In the genomic region with DNA sequence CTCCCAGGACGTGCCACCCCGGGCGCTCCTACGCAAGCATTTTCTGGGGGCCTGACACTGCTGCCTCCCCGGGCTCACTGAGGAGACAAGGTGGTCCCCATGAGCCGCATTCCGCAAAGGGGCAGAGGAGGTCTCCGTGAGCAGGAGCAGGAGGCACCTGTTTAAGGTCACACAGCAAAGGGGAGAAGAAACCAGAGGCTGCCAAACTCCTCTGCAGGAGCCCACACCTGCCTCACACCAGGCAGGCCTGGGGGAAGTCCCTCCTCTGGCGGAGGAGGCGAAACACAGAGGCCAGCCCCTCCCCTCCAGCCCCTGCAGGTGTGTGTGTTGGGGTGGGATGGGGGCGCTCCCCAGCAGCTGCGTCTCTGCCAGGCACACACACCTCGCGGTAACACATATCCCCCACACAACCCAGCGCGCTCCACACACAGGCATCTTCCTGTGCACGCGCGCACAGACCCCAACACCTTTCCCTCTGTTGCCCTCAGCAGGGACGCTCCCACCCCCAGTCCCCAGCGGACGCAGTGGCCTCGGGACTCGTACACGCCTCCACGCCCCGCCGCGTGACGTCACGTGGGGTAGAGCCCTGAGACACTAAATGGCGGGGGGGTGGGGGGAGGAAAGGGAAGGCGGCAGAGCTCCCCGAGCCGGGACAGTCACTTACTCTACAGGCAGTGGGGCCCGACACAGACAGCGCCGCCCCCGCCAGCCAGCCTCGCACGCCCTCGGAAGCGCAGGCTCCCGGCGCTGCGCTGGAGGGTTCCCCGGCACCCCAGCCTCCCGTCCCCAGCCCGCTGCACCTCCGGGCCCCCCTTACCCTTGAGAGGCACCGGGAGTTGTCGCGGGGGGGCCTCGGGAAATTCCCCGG, we compare ENCODE assay signal across 10 cellular contexts. TPM values are rescaled to one million over a fixed set of nuclear protein-coding genes. Genes with fewer than 3 reads are reported as not detected.
DNase-seq lines count a peak whose midpoint lies in the region; ATAC-seq and TF ChIP-seq lines count a peak whose summit lies in the region.
"Had no signal": no experiment of that assay in that cellular context is flagged by ENCODE, and none has a peak within 500 bp of the region (broad histone marks: within the 10 kb centered on the region; RNA-seq: fewer than 3 reads in every experiment).

No MANE protein-coding gene starts in this region.

- peak overlapping the region; percentile 60 for H3K27ac ChIP-seq in CD4-positive, alpha-beta T cell (ENCODE audit: low read depth, low read length)
- H3K27ac ChIP-seq in duodenal mucosa (ENCODE audit: low read depth, low read length) = no peak overlapping the region
- H3K27ac ChIP-seq in rectal smooth muscle tissue (ENCODE audit: low read depth, low read length) = no peak overlapping the region
- H3K27ac ChIP-seq: HL-60 had no signal

- intact Hi-C loops in CD4-positive, alpha-beta T cell (cut with DNase I, micrococcal nuclease) = loop anchor here in 1 of 2 experiments (1.0 to 5.0 kb wide), 2 partner anchors 16 to 102 kb away; no protein-coding TSS in a partner anchor

- peak overlapping the region; percentile 94 for H3K27ac Mint-ChIP-seq in CD4-positive, alpha-beta T cell
- no peak overlapping the region for H3K27ac Mint-ChIP-seq in HFFc6

- H3K4me3 Mint-ChIP-seq in CD4-positive, alpha-beta T cell = peak overlapping the region; percentile 95
- no peak overlapping the region for H3K4me3 Mint-ChIP-seq in HFFc6

- H3K4me1 ChIP-seq in duodenal mucosa (ENCODE audit: control insufficient read depth in 1 of 2, insufficient read depth in 2 of 2, low read length in 2 of 2) = peaks cover 5 to 26% of the 10 kb centered on the region in 2 donors
- no peaks in the 10 kb centered on the region for H3K4me1 ChIP-seq in rectal smooth muscle tissue (ENCODE audit: control insufficient read depth, insufficient read depth, low read length)

- CTCF ChIA-PET in CD4-positive, alpha-beta T cell (lab: Charles Lee) = interaction anchor here (0.7 to 12.1 kb wide), 7 partner anchors 17 to 415 kb away, joined by 3 to 500 read pairs (median 3); a partner anchor contains a TSS

- no peaks in the 10 kb centered on the region for H3K9me3 Mint-ChIP-seq in CD4-positive, alpha-beta T cell
- no peaks in the 10 kb centered on the region for H3K9me3 Mint-ChIP-seq in HFFc6

- TF ChIP-seq CTCF in CD4-positive, alpha-beta T cell (IDR thresholded peaks at IDR 0.05) = no peak
- TF ChIP-seq CTCF in HFFc6 (IDR thresholded peaks at IDR 0.05) = no peak

- POLR2A ChIA-PET in CD4-positive, alpha-beta T cell (lab: Charles Lee) = interaction anchor here (1.4 to 19.6 kb wide), 3 partner anchors 9 to 484 kb away, joined by 4 to 455 read pairs (median 14); no protein-coding TSS in a partner anchor

- peak; percentile 73 to 91 (median 84) for DNase-seq in CD4-positive, alpha-beta T cell
- DNase-seq in GM19240 (ENCODE audit: insufficient read length, low spot score) (peak; percentile 84), HFFc6 (no peak), SIG-M5 (lab: John Stamatoyannopoulos, UW) (no peak)
- peak; percentile 61 to 86 (median 73) for DNase-seq in activated CD4-positive, CD25-positive, alpha-beta regulatory T cell (lab: John Stamatoyannopoulos, UW)

- H3K36me3 ChIP-seq in duodenal mucosa (ENCODE audit: control insufficient read depth in 1 of 2, insufficient read depth in 2 of 2, low read length in 2 of 2) = no peaks in the 10 kb centered on the region
- no peaks in the 10 kb centered on the region for H3K36me3 ChIP-seq in rectal smooth muscle tissue (ENCODE audit: control insufficient read depth, insufficient read depth, low read length)

- no peak overlapping the region for H3K9ac ChIP-seq in duodenal mucosa (ENCODE audit: low read depth in 1 of 2, low read length in 2 of 2)
- H3K9ac ChIP-seq in rectal smooth muscle tissue (ENCODE audit: low read length) = no peak overlapping the region

- ATAC-seq in CD4-positive, alpha-beta T cell (ENCODE audit: poor library complexity) = peak; percentile 81
- ATAC-seq in HG03354 (IDR thresholded peaks at IDR 0.05; ENCODE audit: poor library complexity, severe bottlenecking, unreplicated experiment) = peak; percentile 75

- H3K36me3 Mint-ChIP-seq in CD4-positive, alpha-beta T cell (ENCODE audit: low read depth) = no peaks in the 10 kb centered on the region
- 0 out of 2 replicates have a peak, but pooled peaks cover 4% of the 10 kb centered on the region for H3K36me3 Mint-ChIP-seq in HFFc6 (ENCODE audit: low read depth)

- peaks cover 17% of the 10 kb centered on the region for H3K27me3 Mint-ChIP-seq in CD4-positive, alpha-beta T cell
- H3K27me3 Mint-ChIP-seq in HFFc6 (ENCODE audit: insufficient read depth) = peaks cover 54% of the 10 kb centered on the region

- H3K4me3 ChIP-seq in duodenal mucosa (ENCODE audit: low read depth in 1 of 2, low read length in 2 of 2) (peak overlapping the region; percentile 22 to 55), rectal smooth muscle tissue (ENCODE audit: low read length) (peak overlapping the region; percentile 40)

- no peaks in the 10 kb centered on the region for H3K9me3 ChIP-seq in CD4-positive, alpha-beta T cell (ENCODE audit: control insufficient read depth, low read length)
- no peaks in the 10 kb centered on the region for H3K9me3 ChIP-seq in duodenal mucosa (ENCODE audit: control insufficient read depth in 1 of 2, low read length in 2 of 2)

- peaks cover 8% of the 10 kb centered on the region for H3K27me3 ChIP-seq in CD4-positive, alpha-beta T cell (ENCODE audit: control insufficient read depth, insufficient read depth, low read length)
- H3K27me3 ChIP-seq in duodenal mucosa (ENCODE audit: control insufficient read depth in 1 of 2, insufficient read depth in 2 of 2, low read length in 2 of 2) (peaks cover 74 to 77% of the 10 kb centered on the region in 2 donors), rectal smooth muscle tissue (ENCODE audit: control insufficient read depth, insufficient read depth, low read length) (peaks cover 49% of the 10 kb centered on the region)

- peaks cover 61% of the 10 kb centered on the region for H3K4me1 Mint-ChIP-seq in CD4-positive, alpha-beta T cell (ENCODE audit: low read depth)
- no peaks in the 10 kb centered on the region for H3K4me1 Mint-ChIP-seq in HFFc6 (ENCODE audit: low read depth)

RNA-seq across cellular contexts. Expression of a gene that starts 0.5 kb away (rescaled TPM):
- 1 to 10 TPM; 4.8 to 6.6 TPM for total RNA-seq in CD4-positive, alpha-beta T cell
- total RNA-seq in HFFc6 (2021; fragmentation: NEBNext Ultra II Directional; extraction: Animal tissue kit (Norgen Biotek cat#: 25700)) = not detected

RNA-seq across cellular contexts. Expression of a gene that starts 20.5 kb away (rescaled TPM):
- total RNA-seq in CD4-positive, alpha-beta T cell = not detected
- not detected for total RNA-seq in HFFc6 (2021; fragmentation: NEBNext Ultra II Directional; extraction: Animal tissue kit (Norgen Biotek cat#: 25700))

RNA-seq across cellular contexts. Expression of a gene that starts 48.5 kb away (rescaled TPM):
- not detected for total RNA-seq in CD4-positive, alpha-beta T cell
- not detected for total RNA-seq in HFFc6 (2021; fragmentation: NEBNext Ultra II Directional; extraction: Animal tissue kit (Norgen Biotek cat#: 25700))
- total RNA-seq: liver had no signal

Comparison
In these comparisons a context has a peak if more than half of its experiments do, and no peak if none do; other contexts are left out.
1. DNase-seq: peak in CD4-positive, alpha-beta T cell (10 of 10), GM19240 (single experiment) and activated CD4-positive, CD25-positive, alpha-beta regulatory T cell (4 of 4); none in HFFc6 (single experiment) and SIG-M5 (single experiment).
2. RNA of a gene that starts 0.5 kb away (total RNA-seq): 4.8 to 6.6 TPM in CD4-positive, alpha-beta T cell; not detected in HFFc6; every median in the first group is over 4 times any median in the second.